In the genomic region with DNA sequence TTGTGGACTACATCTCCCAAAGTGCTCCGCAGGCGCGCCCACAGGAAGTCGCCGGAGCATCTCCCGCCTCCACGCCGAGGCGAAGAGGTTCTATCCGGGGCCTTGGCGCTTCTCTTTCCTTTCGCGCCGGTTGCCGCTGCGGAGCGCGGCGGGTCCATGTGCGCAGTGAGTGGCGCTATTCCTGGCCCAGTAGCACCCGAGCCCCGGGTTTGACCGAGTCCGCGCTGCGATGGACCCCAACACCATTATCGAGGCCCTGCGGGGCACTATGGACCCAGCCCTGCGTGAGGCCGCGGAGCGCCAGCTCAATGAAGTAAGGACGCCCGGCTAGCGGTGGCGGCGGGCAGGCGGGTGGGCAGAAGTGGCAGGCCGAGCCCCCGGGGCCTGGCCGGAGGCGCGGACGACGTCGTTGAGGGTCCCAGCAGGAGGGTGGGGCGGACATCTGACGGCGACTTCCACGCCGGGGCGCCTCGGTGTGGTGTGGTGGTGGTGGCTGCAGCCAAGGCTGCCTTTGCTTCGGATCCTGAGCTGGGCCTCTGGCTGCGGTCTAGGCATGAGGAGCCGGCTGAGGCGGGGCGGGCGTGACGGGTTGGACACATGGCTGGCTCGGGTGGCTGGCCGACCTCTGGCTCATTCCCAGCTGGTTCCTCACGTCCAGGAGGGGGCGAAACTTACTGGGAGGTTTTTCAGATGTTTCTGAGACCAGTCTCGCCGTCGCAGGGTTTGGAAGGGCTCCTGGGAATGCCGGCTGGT, we compare ENCODE assay signal across 8 cellular contexts.
A peak's percentile ranks its signal among the peaks of the same experiment; 100 is the strongest.
DNase-seq lines count a peak whose midpoint lies in the region; ATAC-seq and TF ChIP-seq lines count a peak whose summit lies in the region.

A gene (plus strand): TSS at position 118 of the 753 bp plus-strand sequence. CDS start 112 bp downstream, at position 230.

- H2AFZ ChIP-seq in OCI-LY1 (ENCODE audit: low read length) = 0 out of 2 replicates have a peak within 1 kb of the TSS, but pooled peaks have one; percentile 83

- H3K9me3 ChIP-seq in OCI-LY1 (ENCODE audit: low read length) (no peaks in the 10 kb centered on the region), mucosa of rectum (ENCODE audit: control insufficient read depth in 2 of 2, low read length in 2 of 2) (no peaks in the 10 kb centered on the region)

- H3K4me1 ChIP-seq in OCI-LY1 (ENCODE audit: insufficient read depth, low read length, severe bottlenecking) = peaks cover 32% of the 10 kb centered on the region
- peaks cover 11 to 14% of the 10 kb centered on the region in 2 donors for H3K4me1 ChIP-seq in mucosa of rectum (ENCODE audit: control insufficient read depth in 2 of 2, insufficient read depth in 2 of 2, low read length in 2 of 2)

- DNase-seq in D341Med (ENCODE audit: low spot score) = peak; percentile 93
- peak in 75 of 76 experiments; percentile 44 to 91 (median 82) for DNase-seq in HUDEP-2 (lab: John Stamatoyannopoulos, UW; ENCODE audit: unreplicated experiment in 76 of 76)
- peak; percentile 82 for DNase-seq in activated T-cell treated with anti-CD3 and anti-CD28 coated beads for 24 hours (ENCODE audit: low read depth)
- peak; percentile 62 for DNase-seq in epithelial cell of prostate (ENCODE audit: low read depth, low spot score)
- peak; percentile 92 for DNase-seq in stimulated activated CD8-positive, alpha-beta memory T cell treated with anti-CD3 and anti-CD28 coated beads, Interleukin-4, amount 100 ng/mL, for 48 hours

- H3K36me3 ChIP-seq in OCI-LY1 (ENCODE audit: insufficient read depth, low read length) (peaks cover 24% of the 10 kb centered on the region), mucosa of rectum (ENCODE audit: control insufficient read depth in 2 of 2, insufficient read depth in 2 of 2, low read length in 2 of 2) (no peaks in the 10 kb centered on the region)

- H3K27me3 ChIP-seq in OCI-LY1 (ENCODE audit: insufficient read depth, low read length) = no peaks in the 10 kb centered on the region
- H3K27me3 ChIP-seq in mucosa of rectum (ENCODE audit: control insufficient read depth in 2 of 2, insufficient read depth in 2 of 2, low read length in 2 of 2) = no peaks in the 10 kb centered on the region

- no peaks in the 10 kb centered on the region for H4K20me1 ChIP-seq in OCI-LY1 (ENCODE audit: insufficient read depth, low read length)

- H3K79me2 ChIP-seq in OCI-LY1 (ENCODE audit: insufficient read depth, low read length) = peaks cover 48% of the 10 kb centered on the region

- ATAC-seq in GM21381 (IDR thresholded peaks at IDR 0.05; ENCODE audit: unreplicated experiment) = peak; percentile 95

- peak; percentile 20; the same call in 1 of the 2 replicates for TF ChIP-seq CTCF in OCI-LY1 (IDR thresholded peaks at IDR 0.05; ENCODE audit: low read length)

- no peaks in the 10 kb centered on the region for H3F3A ChIP-seq in OCI-LY1 (ENCODE audit: insufficient read depth, low read length)

- H3K4me3 ChIP-seq in OCI-LY1 (ENCODE audit: low read depth, low read length, poor library complexity, severe bottlenecking) (peak within 1 kb of the TSS; percentile 85), mucosa of rectum (ENCODE audit: low read length in 2 of 2) (peak within 1 kb of the TSS; percentile 74 to 89)

- H3K4me2 ChIP-seq in OCI-LY1 (ENCODE audit: low read length) = peak within 1 kb of the TSS; percentile 74

- H3K9ac ChIP-seq in OCI-LY1 (ENCODE audit: low read length) (peak within 1 kb of the TSS; percentile 84), mucosa of rectum (ENCODE audit: low read depth in 1 of 2, low read length in 2 of 2) (peak within 1 kb of the TSS; percentile 84 to 85)

- H3K27ac ChIP-seq in OCI-LY1 (ENCODE audit: low read depth, low read length, poor library complexity, severe bottlenecking) = peak within 1 kb of the TSS; percentile 49
- H3K27ac ChIP-seq in epithelial cell of prostate = peak within 1 kb of the TSS; percentile 86
- H3K27ac ChIP-seq in mucosa of rectum (ENCODE audit: low read depth in 2 of 2, low read length in 2 of 2) = peak within 1 kb of the TSS; percentile 81 to 96

- H3K9me2 ChIP-seq in OCI-LY1 (ENCODE audit: low read depth, low read length) = no peaks in the 10 kb centered on the region

Comparison
In these comparisons a context has a peak if more than half of its experiments do, and no peak if none do; other contexts are left out.
1. Peak in every context shown above with its lines: DNase-seq, ATAC-seq, H3K4me3 ChIP-seq and H3K27ac ChIP-seq.